21 cellular contexts compared by ENCODE assay signal in genomic region chr6:115733426-115733825, GRCh38.
"Had no signal": no experiment of that assay in that cellular context is flagged by ENCODE, and none has a peak within 500 bp of the region (broad histone marks: within the 10 kb centered on the region; RNA-seq: fewer than 3 reads in every experiment).

No MANE protein-coding gene starts in this region.

- H3K4me3 ChIP-seq: hepatocyte, lung, pancreas, stomach, thoracic aorta had no signal

- ATAC-seq: foreskin keratinocyte, left colon, left ventricle myocardium superior, pancreas, right cardiac atrium had no signal

- H3K27me3 ChIP-seq: foreskin keratinocyte, hepatocyte, pancreas, stomach had no signal

- H3K36me3 ChIP-seq: pancreas, stomach, thoracic aorta had no signal

- DNase-seq: effector CD4-positive, alpha-beta T cell; endodermal cell; erythroblast; foreskin keratinocyte; head of caudate nucleus; left colon; left ventricle myocardium superior; mesenchymal stem cell; midbrain; occipital lobe; pancreas; right cardiac atrium; small intestine; stimulated activated CD4-positive, alpha-beta T cell treated with anti-CD3 and anti-CD28 coated beads, Interleukin-12 subunit alpha, Interleukin-12 subunit beta, amount 100 ng/mL, for 4 hours; stimulated activated naive CD4-positive, alpha-beta T cell; stomach; substantia nigra; trophoblast cell had no signal

- H3K9me3 ChIP-seq: pancreas, thoracic aorta had no signal

- H3K27ac ChIP-seq: foreskin keratinocyte, hepatocyte, pancreas, stomach, thoracic aorta had no signal
